In the genomic region with DNA sequence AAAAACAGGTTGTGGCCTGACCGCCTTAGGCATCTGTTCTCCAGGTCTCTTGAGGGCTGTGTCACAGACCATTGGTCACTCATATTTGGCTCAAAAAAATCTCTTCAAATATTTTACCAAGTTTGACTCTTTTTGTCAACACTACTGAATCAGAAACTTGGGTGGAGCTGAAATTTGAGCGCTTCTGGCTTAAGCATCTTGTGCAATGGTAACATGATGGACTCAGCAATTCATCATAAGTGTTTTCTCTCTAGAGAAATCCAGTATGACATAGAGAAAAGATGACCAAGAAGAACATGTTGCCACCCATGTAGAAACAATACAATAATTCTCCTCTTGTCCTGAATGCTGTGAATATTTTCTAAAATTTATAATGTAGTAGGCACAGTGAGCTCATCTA, we compare ENCODE assay signal across 18 cellular contexts.
"Had no signal": no experiment of that assay in that cellular context is flagged by ENCODE, and none has a peak within 500 bp of the region (broad histone marks: within the 10 kb centered on the region; RNA-seq: fewer than 3 reads in every experiment).

No MANE protein-coding gene starts in this region.

- DNase-seq: activated CD4-positive, alpha-beta T cell treated with anti-CD3 and anti-CD28 coated beads, Interleukin-2, amount 50 U/mL, for 4 hours; activated CD4-positive, CD25-positive, alpha-beta regulatory T cell; activated effector memory CD4-positive, alpha-beta T cell treated with Interleukin-2 at 50 U/mL for 16 hours; activated T-cell treated with anti-CD3 and anti-CD28 coated beads, Interleukin-2, amount 50 U/mL, for 1 hour; anterior cingulate cortex; effector memory CD4-positive, alpha-beta T cell; gastrocnemius medialis; left ventricle myocardium superior; ovary; sigmoid colon; stimulated activated CD4-positive, alpha-beta T cell treated with anti-CD3 and anti-CD28 coated beads, Interleukin-12 subunit alpha, Interleukin-12 subunit beta, amount 100 ng/mL, for 4 hours; stimulated activated naive CD4-positive, alpha-beta T cell treated with Interleukin-2 at 50 U/mL for 16 hours; T-helper 17 cell had no signal

- H3K4me1 Mint-ChIP-seq: T-helper 17 cell had no signal

- H3K27me3 Mint-ChIP-seq: T-helper 17 cell, type B pancreatic cell had no signal

- H3K27me3 ChIP-seq: cardiac muscle cell, gastrocnemius medialis, ovary, sigmoid colon, suprapubic skin had no signal

- H3K36me3 ChIP-seq: cardiac muscle cell, gastrocnemius medialis, ovary, sigmoid colon, suprapubic skin had no signal

- ATAC-seq: activated naive CD4-positive, alpha-beta T cell treated with anti-CD3 and anti-CD28 coated beads, Interleukin-2, amount 50 U/mL, for 72 hours; gastrocnemius medialis; left ventricle myocardium superior; T-helper 17 cell had no signal

- H3K36me3 Mint-ChIP-seq: activated naive CD4-positive, alpha-beta T cell treated with anti-CD3 and anti-CD28 coated beads, Interleukin-2, amount 50 U/mL, for 72 hours; type B pancreatic cell had no signal

- H3K27ac Mint-ChIP-seq: activated naive CD4-positive, alpha-beta T cell treated with anti-CD3 and anti-CD28 coated beads, Interleukin-2, amount 50 U/mL, for 72 hours; T-helper 17 cell; type B pancreatic cell had no signal

- H3K9me3 ChIP-seq: gastrocnemius medialis, ovary, sigmoid colon had no signal

- H3K27ac ChIP-seq: cardiac muscle cell, epithelial cell of prostate, gastrocnemius medialis, ovary, sigmoid colon, suprapubic skin had no signal

- H3K4me1 ChIP-seq: gastrocnemius medialis, sigmoid colon, suprapubic skin had no signal

- H3K4me3 ChIP-seq: cardiac muscle cell, gastrocnemius medialis, ovary, sigmoid colon, suprapubic skin had no signal

- H3K4me3 Mint-ChIP-seq: T-helper 17 cell, type B pancreatic cell had no signal
